ENCODE assay signal across 1 cellular context in genomic region chr2:233065954-233066470, GRCh38.
TF ChIP-seq lines count a peak whose summit lies in the region.

No MANE protein-coding gene starts in this region.

TF ChIP-seq in GM23338, 12 proteins besides CTCF, POLR2A, EP300 and RAD21 (continued from another document):
- TF ChIP-seq NANOG (IDR thresholded peaks at IDR 0.05; ENCODE audit: borderline replicate concordance) (no peak), ETS1 (IDR thresholded peaks at IDR 0.05) (no peak), STAT1 (IDR thresholded peaks at IDR 0.05; ENCODE audit: unreplicated experiment) (no peak), EZH2phosphoT487 (IDR thresholded peaks at IDR 0.05; ENCODE audit: unreplicated experiment) (no peak), ZNF331 (CRISPR knock-in tag; IDR thresholded peaks at IDR 0.05; ENCODE audit: low read depth) (no peak), ZNF462 (CRISPR knock-in tag; IDR thresholded peaks at IDR 0.05) (no peak), CREB1 (CRISPR knock-in tag; IDR thresholded peaks at IDR 0.05; ENCODE audit: low read depth) (no peak), EZH2 (IDR thresholded peaks at IDR 0.05; ENCODE audit: low read depth, unreplicated experiment) (no peak), ZNF114 (CRISPR knock-in tag; IDR thresholded peaks at IDR 0.05) (no peak)
